14 cellular contexts compared by ENCODE assay signal in genomic region chr21:38310619-38311018, GRCh38. TPM values are rescaled to one million over a fixed set of nuclear protein-coding genes. Genes with fewer than 3 reads are reported as not detected.
A peak's percentile ranks its signal among the peaks of the same experiment; 100 is the strongest.
DNase-seq lines count a peak whose midpoint lies in the region; ATAC-seq and TF ChIP-seq lines count a peak whose summit lies in the region.
"Had no signal": no experiment of that assay in that cellular context is flagged by ENCODE, and none has a peak within 500 bp of the region (broad histone marks: within the 10 kb centered on the region; RNA-seq: fewer than 3 reads in every experiment).

No MANE protein-coding gene starts in this region.

- peaks cover 21% of the 10 kb centered on the region for H3K27me3 Mint-ChIP-seq in stimulated activated memory B cell treated with anti-CD40 and anti-IgM and Interleukin-4, amounts not matched to agents 10 μg/mL and 1 μg/mL and 100 μg/mL, for 72 hours

- no peak overlapping the region for H3K4me3 Mint-ChIP-seq in stimulated activated memory B cell treated with anti-CD40 and anti-IgM and Interleukin-4, amounts not matched to agents 10 μg/mL and 1 μg/mL and 100 μg/mL, for 72 hours
- H3K4me3 Mint-ChIP-seq: memory B cell had no signal

- no peak overlapping the region for H3K4me3 ChIP-seq in epithelial cell of esophagus (ENCODE audit: low read length)

- H3K36me3 Mint-ChIP-seq in stimulated activated memory B cell treated with anti-CD40 and anti-IgM and Interleukin-4, amounts not matched to agents 10 μg/mL and 1 μg/mL and 100 μg/mL, for 72 hours: no peaks in the 10 kb centered on the region
- H3K36me3 Mint-ChIP-seq: memory B cell had no signal

- DNase-seq in EL (peak; percentile 24), NCI-H226 (peak; percentile 22), epithelial cell of esophagus (ENCODE audit: low read depth) (peak; percentile 83), omental fat pad (ENCODE audit: low spot score) (no peak), RPMI8226 (no peak), RKO (ENCODE audit: low spot score) (no peak), midbrain (lab: John Stamatoyannopoulos, UW) (no peak)
- DNase-seq: activated CD4-positive, alpha-beta T cell treated with anti-CD3 and anti-CD28 coated beads for 4 hours; activated effector memory CD4-positive, alpha-beta T cell treated with anti-CD3 and anti-CD28 coated beads, Interleukin-2, amount 50 U/mL, for 16 hours; cortex of kidney; glutamatergic neuron had no signal

- peak; percentile 37 for ATAC-seq in omental fat pad (ENCODE audit: low FRiP score)
- ATAC-seq in stimulated activated memory B cell treated with anti-CD40 and anti-IgM and Interleukin-4, amounts not matched to agents 10 μg/mL and 1 μg/mL and 100 μg/mL, for 72 hours: no peak

- no peaks in the 10 kb centered on the region for H3K4me1 Mint-ChIP-seq in stimulated activated memory B cell treated with anti-CD40 and anti-IgM and Interleukin-4, amounts not matched to agents 10 μg/mL and 1 μg/mL and 100 μg/mL, for 72 hours
- H3K4me1 Mint-ChIP-seq: memory B cell had no signal

- H3K27ac Mint-ChIP-seq in stimulated activated memory B cell treated with anti-CD40 and anti-IgM and Interleukin-4, amounts not matched to agents 10 μg/mL and 1 μg/mL and 100 μg/mL, for 72 hours: no peak overlapping the region
- H3K27ac Mint-ChIP-seq: memory B cell had no signal

- H3K9me3 Mint-ChIP-seq in stimulated activated memory B cell treated with anti-CD40 and anti-IgM and Interleukin-4, amounts not matched to agents 10 μg/mL and 1 μg/mL and 100 μg/mL, for 72 hours: no peaks in the 10 kb centered on the region
- H3K9me3 Mint-ChIP-seq: memory B cell had no signal

- TF ChIP-seq CTCF in epithelial cell of esophagus (IDR thresholded peaks at IDR 0.05; ENCODE audit: insufficient read depth, low read depth, low read length, missing control alignments) (no peak), omental fat pad (IDR thresholded peaks at IDR 0.05) (no peak)

RNA-seq across cellular contexts. Expression of gene KCNJ15, which starts 53.8 kb away (rescaled TPM):
- total RNA-seq in omental fat pad: 10 to 100 TPM in 1 of 4 donors, 1 to 10 TPM in 3; 1.2 to 12.1 (median 2.7) TPM
- total RNA-seq: SK-MEL-5 had no signal

Comparison
In these comparisons a context has a peak if more than half of its experiments do, and no peak if none do; other contexts are left out.
1. DNase-seq: peak in EL (single experiment), NCI-H226 (single experiment) and epithelial cell of esophagus (single experiment); none in omental fat pad (single experiment), RPMI8226 (single experiment), RKO (single experiment) and midbrain (single experiment).